In the genomic region with DNA sequence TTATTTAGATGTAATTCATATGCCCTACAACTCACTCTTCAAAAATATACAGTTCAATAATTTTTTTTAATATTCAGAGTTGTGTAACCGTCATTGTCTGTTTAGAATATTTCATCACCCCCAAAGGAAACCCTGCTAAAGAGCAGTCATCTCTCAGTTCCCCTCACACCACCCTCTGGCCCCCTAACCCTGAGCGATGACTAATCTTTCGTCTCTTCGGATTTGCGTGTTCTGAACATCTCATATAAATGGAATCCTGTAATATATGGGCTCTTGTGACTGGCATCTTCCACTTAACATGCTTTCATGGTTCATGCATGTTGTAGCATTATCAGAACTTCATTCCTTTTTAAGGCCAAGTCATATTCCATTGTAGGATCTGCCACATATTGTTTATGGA, we compare ENCODE assay signal across 12 cellular contexts.
DNase-seq lines count a peak whose midpoint lies in the region; ATAC-seq, FAIRE-seq and TF ChIP-seq lines count a peak whose summit lies in the region.
"Had no signal": no experiment of that assay in that cellular context is flagged by ENCODE, and none has a peak within 500 bp of the region (broad histone marks: within the 10 kb centered on the region; RNA-seq: fewer than 3 reads in every experiment).

No MANE protein-coding gene starts in this region.

- CTCF ChIA-PET in endothelial cell of umbilical vein (lab: Charles Lee), result interaction anchor here (0.6 kb wide), 1 partner anchor 55 kb away, joined by 3 read pairs; no protein-coding TSS in a partner anchor

- no peak for TF ChIP-seq POLR2A in endothelial cell of umbilical vein (IDR thresholded peaks at IDR 0.05; ENCODE audit: low read depth, low read length)
- no peak for TF ChIP-seq POLR2A in transverse colon (IDR thresholded peaks at IDR 0.05)

- no peak overlapping the region for H2AFZ ChIP-seq in endothelial cell of umbilical vein (ENCODE audit: low read depth, low read length)

- TF ChIP-seq CTCF in HFFc6 (IDR thresholded peaks at IDR 0.05) (no peak), RWPE2 (IDR thresholded peaks at IDR 0.05; ENCODE audit: poor library complexity, severe bottlenecking) (no peak), endothelial cell of umbilical vein (IDR thresholded peaks at IDR 0.05; ENCODE audit: extremely low read depth in 1 of 2, insufficient read depth in 1 of 2, low read depth in 1 of 2, low read length in 2 of 2) (no peak), neutrophil (IDR thresholded peaks at IDR 0.05) (no peak), transverse colon (IDR thresholded peaks at IDR 0.05) (no peak)

- H3K27ac ChIP-seq in RWPE2 (ENCODE audit: poor library complexity, severe bottlenecking), result peak overlapping the region; percentile 50
- no peak overlapping the region for H3K27ac ChIP-seq in endothelial cell of umbilical vein (ENCODE audit: insufficient read depth, low read depth, low read length)
- H3K27ac ChIP-seq in neutrophil, result peak overlapping the region; percentile 38
- H3K27ac ChIP-seq in transverse colon, result no peak overlapping the region
- H3K27ac ChIP-seq: pancreas, WERI-Rb-1 had no signal

- no peak overlapping the region for H3K4me3 Mint-ChIP-seq in HFFc6

- H3K79me2 ChIP-seq in endothelial cell of umbilical vein (ENCODE audit: control insufficient read depth, insufficient read depth, low read length), result no peaks in the 10 kb centered on the region

- DNase-seq in HFFc6 (peak; percentile 32), RWPE2 (ENCODE audit: low spot score) (no peak), endothelial cell of umbilical vein (ENCODE audit: low read depth, low spot score) (peak; percentile 24), NCI-H446 treated with DMSO at 0.1 percent for 48 hours (lab: John Stamatoyannopoulos, UW) (no peak), transverse colon (no peak)
- no peak for DNase-seq in stimulated activated naive CD4-positive, alpha-beta T cell treated with Interleukin-2 at 50 U/mL for 16 hours (lab: John Stamatoyannopoulos, UW)
- DNase-seq: activated naive CD4-positive, alpha-beta T cell treated with anti-CD3 and anti-CD28 coated beads, Interleukin-2, amount 50 U/mL, for 16 hours; pancreas; WERI-Rb-1 had no signal

- no peak overlapping the region for H3K4me2 ChIP-seq in endothelial cell of umbilical vein (ENCODE audit: insufficient read depth, low read length)

- H3K4me1 ChIP-seq in RWPE2 (ENCODE audit: insufficient read depth, poor library complexity, severe bottlenecking) (peaks cover 32% of the 10 kb centered on the region), endothelial cell of umbilical vein (ENCODE audit: control insufficient read depth, extremely low read depth, insufficient read depth, low read length) (peaks cover 15% of the 10 kb centered on the region), neutrophil (ENCODE audit: control insufficient read depth in 1 of 2, insufficient read depth in 1 of 2, low read depth in 1 of 2, low read length in 1 of 2) (peaks cover 15 to 25% of the 10 kb centered on the region in 2 experiments), transverse colon (peaks cover 0 to 5% (median 0%) of the 10 kb centered on the region in 4 donors)

- H3K36me3 ChIP-seq in RWPE2 (ENCODE audit: low read depth) (no peaks in the 10 kb centered on the region), endothelial cell of umbilical vein (ENCODE audit: control insufficient read depth in 2 of 2, extremely low read depth in 1 of 2, insufficient read depth in 2 of 2, low read length in 2 of 2) (no peaks in the 10 kb centered on the region), neutrophil (no peaks in the 10 kb centered on the region), transverse colon (no peaks in the 10 kb centered on the region)
- H3K36me3 ChIP-seq: HAP-1, pancreas, WERI-Rb-1 had no signal

- H3K27me3 Mint-ChIP-seq in HFFc6 (ENCODE audit: insufficient read depth), result no peaks in the 10 kb centered on the region

- peaks cover 69% of the 10 kb centered on the region for H3K4me1 Mint-ChIP-seq in HFFc6 (ENCODE audit: low read depth)

- H3K27me3 ChIP-seq in RWPE2 (ENCODE audit: insufficient read depth, poor library complexity, severe bottlenecking) (no peaks in the 10 kb centered on the region), endothelial cell of umbilical vein (ENCODE audit: control insufficient read depth in 2 of 2, insufficient read depth in 2 of 2, low read length in 2 of 2) (no peaks in the 10 kb centered on the region), neutrophil (no peaks in the 10 kb centered on the region), transverse colon (no peaks in the 10 kb centered on the region)
- H3K27me3 ChIP-seq: pancreas had no signal

- FAIRE-seq in endothelial cell of umbilical vein (lab: Jason Lieb, UNC), result no peak
- FAIRE-seq: pancreas had no signal

- no peaks in the 10 kb centered on the region for H3K9me3 Mint-ChIP-seq in HFFc6

- WGBS in transverse colon (ENCODE audit: low coverage in 1 of 2), 2 donors, result 68 to 88% methylated on average over 5 of the region's 5 CpGs

- H3K9me1 ChIP-seq in endothelial cell of umbilical vein (replicated peaks; ENCODE audit: control insufficient read depth, extremely low read depth, insufficient read depth, low read length), result no peaks in the 10 kb centered on the region

- peak overlapping the region; percentile 8; the same call in 1 of the 2 replicates for H3K27ac Mint-ChIP-seq in HFFc6

- POLR2A ChIA-PET in endothelial cell of umbilical vein (lab: Charles Lee), result interaction anchor here (0.6 kb wide), 1 partner anchor 64 kb away, joined by 4 read pairs; no protein-coding TSS in a partner anchor

- no peaks in the 10 kb centered on the region for H4K20me1 ChIP-seq in endothelial cell of umbilical vein (replicated peaks; ENCODE audit: control insufficient read depth, extremely low read depth, insufficient read depth, low read length)

- no peak for TF ChIP-seq EP300 in transverse colon (IDR thresholded peaks at IDR 0.05; ENCODE audit: low read depth)

- H3K9ac ChIP-seq in endothelial cell of umbilical vein (replicated peaks; ENCODE audit: extremely low read depth, insufficient read depth, low read length), result no peak overlapping the region

- no TSS peak for BruUV-seq in endothelial cell of umbilical vein (replicated peaks; lab: Mats Ljungman, UMichigan)

- dilution Hi-C loops in endothelial cell of umbilical vein (cut with MboI; ENCODE audit: extremely low pct_ligation_motif_present, low sequenced_read_pairs), result no loop called here

- H3K4me3 ChIP-seq in RWPE2 (ENCODE audit: severe bottlenecking) (no peak overlapping the region), endothelial cell of umbilical vein (replicated peaks in 1 of 3; ENCODE audit: insufficient read depth in 1 of 3, low read depth in 1 of 3, low read length in 3 of 3) (no peak overlapping the region), neutrophil (ENCODE audit: low read depth in 1 of 2, low read length in 1 of 2) (no peak overlapping the region), transverse colon (no peak overlapping the region)
- H3K4me3 ChIP-seq: HAP-1, pancreas had no signal

- in situ Hi-C loops in transverse colon (cut with MboI; ENCODE audit: low pct_ligation_motif_present in 1 of 4, low pct_unique_long_range_greater_than_20kb in 1 of 4, low sequenced_read_pairs in 3 of 4), result no loop called here

- H3K36me3 Mint-ChIP-seq in HFFc6 (ENCODE audit: low read depth), result peaks cover 30% of the 10 kb centered on the region

- H3K9me3 ChIP-seq in RWPE2 (ENCODE audit: severe bottlenecking), result no peaks in the 10 kb centered on the region
- H3K9me3 ChIP-seq in endothelial cell of umbilical vein (replicated peaks; ENCODE audit: control insufficient read depth, insufficient read depth, low read length), result no peaks in the 10 kb centered on the region
- no peaks in the 10 kb centered on the region for H3K9me3 ChIP-seq in neutrophil
- no peaks in the 10 kb centered on the region for H3K9me3 ChIP-seq in transverse colon
- H3K9me3 ChIP-seq: HAP-1, pancreas had no signal

- intact Hi-C loops in endothelial cell of umbilical vein (cut with micrococcal nuclease) (no loop called here), transverse colon (cut with DNase I; ENCODE audit: low total_unique reads) (no loop called here)

- ATAC-seq in RWPE2 (ENCODE audit: low read depth) (peak; percentile 85), HG03159 (IDR thresholded peaks at IDR 0.05; ENCODE audit: unreplicated experiment) (no peak)
- ATAC-seq: pancreas had no signal

TF ChIP-seq in endothelial cell of umbilical vein, 7 proteins besides CTCF, POLR2A, EP300 and RAD21:
- no peak for TF ChIP-seq MYC (IDR thresholded peaks at IDR 0.05; ENCODE audit: low read depth, low read length)
- no peak for TF ChIP-seq POLR2AphosphoS5 (IDR thresholded peaks at IDR 0.05; ENCODE audit: insufficient read depth, low read depth, low read length)
- TF ChIP-seq FOS (IDR thresholded peaks at IDR 0.05; ENCODE audit: borderline replicate concordance, insufficient read depth, low read length), result no peak
- no peak for TF ChIP-seq JUN (IDR thresholded peaks at IDR 0.05; ENCODE audit: borderline replicate concordance, insufficient read depth, insufficient read length, low read depth)
- TF ChIP-seq, protein P1, sequence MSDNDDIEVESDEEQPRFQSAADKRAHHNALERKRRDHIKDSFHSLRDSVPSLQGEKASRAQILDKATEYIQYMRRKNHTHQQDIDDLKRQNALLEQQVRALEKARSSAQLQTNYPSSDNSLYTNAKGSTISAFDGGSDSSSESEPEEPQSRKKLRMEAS (IDR thresholded peaks at IDR 0.05; ENCODE audit: insufficient read depth, insufficient read length), result no peak
- TF ChIP-seq EZH2 (IDR thresholded peaks at IDR 0.05; ENCODE audit: borderline replicate concordance, low read depth, low read length, severe bottlenecking), result no peak
- no peak for TF ChIP-seq GATA2 (IDR thresholded peaks at IDR 0.05; ENCODE audit: insufficient read depth, insufficient read length, low read depth, low read length)

Comparison
In these comparisons a context has a peak if more than half of its experiments do, and no peak if none do; other contexts are left out.
1. DNase-seq: peak in HFFc6 (single experiment) and endothelial cell of umbilical vein (single experiment); none in RWPE2 (single experiment), stimulated activated naive CD4-positive, alpha-beta T cell treated with Interleukin-2 at 50 U/mL for 16 hours (single experiment), NCI-H446 treated with DMSO at 0.1 percent for 48 hours (single experiment) and transverse colon (single experiment).
2. H3K27ac ChIP-seq: peak in RWPE2 (single experiment) and neutrophil (single experiment); none in endothelial cell of umbilical vein (single experiment) and transverse colon (0 of 4).